In genomic region chr2:219448776-219449476, GRCh38 we compare ENCODE assay signal across 8 cellular contexts. TPM values are rescaled to one million over a fixed set of nuclear protein-coding genes. Genes with fewer than 3 reads are reported as not detected.
A peak's percentile ranks its signal among the peaks of the same experiment; 100 is the strongest.
DNase-seq lines count a peak whose midpoint lies in the region; ATAC-seq and TF ChIP-seq lines count a peak whose summit lies in the region.
"Had no signal": no experiment of that assay in that cellular context is flagged by ENCODE, and none has a peak within 500 bp of the region (broad histone marks: within the 10 kb centered on the region; RNA-seq: fewer than 3 reads in every experiment).

No MANE protein-coding gene starts in this region.

- CTCF ChIA-PET in RWPE1 (lab: Yijun Ruan, JAX) = interaction anchor here (0.6 kb wide), 1 partner anchor 45 kb away, joined by 4 read pairs; no protein-coding TSS in a partner anchor

- H3K36me3 ChIP-seq in right atrium auricular region (peaks cover 13% of the 10 kb centered on the region), iPS DF 6.9 (ENCODE audit: control insufficient read depth, insufficient read depth, low read length) (no peaks in the 10 kb centered on the region), transverse colon (no peaks in the 10 kb centered on the region)

- H3K4me3 ChIP-seq in right atrium auricular region (no peak overlapping the region), right cardiac atrium (ENCODE audit: low read length) (no peak overlapping the region), iPS DF 6.9 (ENCODE audit: low read length) (peak overlapping the region; percentile 20; the same call in 1 of the 2 replicates), transverse colon (peak overlapping the region in 3 of 4 donors; percentile 8 to 13 (median 11))

- no peak for ATAC-seq in right cardiac atrium

- H3K4me1 ChIP-seq in right atrium auricular region (peaks cover 0 to 79% of the 10 kb centered on the region in 2 donors), right cardiac atrium (ENCODE audit: control insufficient read depth, insufficient read depth, low read length) (peaks cover 13% of the 10 kb centered on the region), iPS DF 6.9 (ENCODE audit: control insufficient read depth, insufficient read depth, low read length) (peaks cover 13% of the 10 kb centered on the region), transverse colon (peaks cover 0 to 13% (median 8%) of the 10 kb centered on the region in 4 donors)

- DNase-seq in right atrium auricular region (ENCODE audit: low spot score) (no peak), right cardiac atrium (no peak), iPS DF 6.9 (ENCODE audit: low read depth, low spot score) (no peak), transverse colon (no peak), RWPE1 (ENCODE audit: low spot score) (no peak), NCI-H128 (lab: John Stamatoyannopoulos, UW; ENCODE audit: unreplicated experiment) (no peak)
- DNase-seq: activated CD4-positive, alpha-beta memory T cell treated with anti-CD3 and anti-CD28 coated beads, Interleukin-2, amount 10 ng/mL, durations not matched to agents 7 days and 5 days; hippocampal formation had no signal

- TF ChIP-seq EP300 in transverse colon (IDR thresholded peaks at IDR 0.05; ENCODE audit: low read depth) = no peak

- intact Hi-C loops in right cardiac atrium (cut with DNase I) = no loop called here
- intact Hi-C loops in transverse colon (cut with DNase I; ENCODE audit: low total_unique reads) = no loop called here

- peak overlapping the region; percentile 16 to 89 for H3K27ac ChIP-seq in right atrium auricular region
- H3K27ac ChIP-seq in right cardiac atrium (ENCODE audit: low read length) = no peak overlapping the region
- H3K27ac ChIP-seq in iPS DF 6.9 (ENCODE audit: low read length) = no peak overlapping the region
- peak overlapping the region; percentile 83 to 96 (median 85) for H3K27ac ChIP-seq in transverse colon
- H3K27ac ChIP-seq in RWPE1 = no peak overlapping the region

- H3K9me3 ChIP-seq in right atrium auricular region (no peaks in the 10 kb centered on the region), right cardiac atrium (ENCODE audit: control insufficient read depth, low read length) (no peaks in the 10 kb centered on the region), iPS DF 6.9 (ENCODE audit: control insufficient read depth, insufficient read depth, low read length) (no peaks in the 10 kb centered on the region; the same call in 1 of the 2 replicates), transverse colon (no peaks in the 10 kb centered on the region)

- in situ Hi-C loops in transverse colon (cut with MboI; ENCODE audit: low pct_ligation_motif_present in 1 of 4, low pct_unique_long_range_greater_than_20kb in 1 of 4, low sequenced_read_pairs in 3 of 4) = no loop called here

- TF ChIP-seq POLR2A in transverse colon (IDR thresholded peaks at IDR 0.05) = no peak

- H3K27me3 ChIP-seq in right atrium auricular region = no peaks in the 10 kb centered on the region
- no peaks in the 10 kb centered on the region for H3K27me3 ChIP-seq in right cardiac atrium (ENCODE audit: control insufficient read depth, insufficient read depth)
- no peaks in the 10 kb centered on the region for H3K27me3 ChIP-seq in iPS DF 6.9 (ENCODE audit: control insufficient read depth, insufficient read depth, low read length)
- peaks cover 58% of the 10 kb centered on the region for H3K27me3 ChIP-seq in transverse colon

- POLR2A ChIA-PET in RWPE1 (lab: Yijun Ruan, JAX; ENCODE audit: low non-redundant PET) = no interaction called here

- 43% methylated on average over 55 of the region's 55 CpGs for WGBS in right cardiac atrium
- WGBS in iPS DF 6.9 (ENCODE audit: insufficient coverage, insufficient read length) = no CpG with 5 or more reads among the region's 55 CpGs
- WGBS in transverse colon (ENCODE audit: low coverage in 1 of 2), 2 donors = 25% methylated on average over 23 of the region's 55 CpGs; no CpG with 5 or more reads in 1 of the 2 donors

- TF ChIP-seq CTCF in right atrium auricular region (IDR thresholded peaks at IDR 0.05) (no peak), transverse colon (IDR thresholded peaks at IDR 0.05) (no peak), RWPE1 (conservative IDR thresholded peaks at IDR 0.05; ENCODE audit: low read depth) (no peak)

RNA-seq across cellular contexts. Expression of gene SPEG, which starts 14.3 kb away (rescaled TPM):
- total RNA-seq in right atrium auricular region (10 to 100 TPM; 82.2 to 90.8 TPM), right cardiac atrium (100 to 1,000 TPM; 122 to 176 (median 159) TPM), transverse colon (10 to 100 TPM; 26.5 to 95.8 (median 48.5) TPM)
- 85.5 TPM for polyA plus RNA-seq in right cardiac atrium

RNA-seq across cellular contexts. Expression of gene DES, which starts 30.7 kb away (rescaled TPM):
- total RNA-seq in right atrium auricular region = over 10,000 TPM; 12,280 to 13,654 TPM
- over 10,000 TPM in 1 of 4 donors, 1,000 to 10,000 TPM in 3; 6,970 to 10,932 (median 7,338) TPM for total RNA-seq in right cardiac atrium
- polyA plus RNA-seq in right cardiac atrium = 9,146 TPM
- total RNA-seq in transverse colon = over 10,000 TPM in 1 of 4 donors, 1,000 to 10,000 TPM in 2, 100 to 1,000 TPM in 1; 1,000 to 12,373 (median 1,519) TPM
- total RNA-seq: activated CD4-positive, alpha-beta memory T cell treated with anti-CD3 and anti-CD28 coated beads, Interleukin-2, amount 10 ng/mL, durations not matched to agents 7 days and 5 days had no signal

RNA-seq across cellular contexts. Expression of gene GMPPA, which starts 49.8 kb away (rescaled TPM):
- total RNA-seq in right atrium auricular region (10 to 100 TPM; 21.6 to 23.3 TPM), right cardiac atrium (10 to 100 TPM; 22.9 to 27.5 (median 25.4) TPM), transverse colon (10 to 100 TPM; 25.1 to 41.1 (median 36.4) TPM)
- 21.6 TPM for polyA plus RNA-seq in right cardiac atrium

Comparison
In these comparisons a context has a peak if more than half of its experiments do, and no peak if none do; other contexts are left out.
1. H3K27ac ChIP-seq: peak in right atrium auricular region (2 of 2) and transverse colon (4 of 4); none in right cardiac atrium (single experiment), iPS DF 6.9 (single experiment) and RWPE1 (single experiment).
2. H3K4me3 ChIP-seq: peak in iPS DF 6.9 (single experiment) and transverse colon (3 of 4); none in right atrium auricular region (0 of 2) and right cardiac atrium (single experiment).